Comparison of ENCODE assay signal across 8 cellular contexts in the genomic region with DNA sequence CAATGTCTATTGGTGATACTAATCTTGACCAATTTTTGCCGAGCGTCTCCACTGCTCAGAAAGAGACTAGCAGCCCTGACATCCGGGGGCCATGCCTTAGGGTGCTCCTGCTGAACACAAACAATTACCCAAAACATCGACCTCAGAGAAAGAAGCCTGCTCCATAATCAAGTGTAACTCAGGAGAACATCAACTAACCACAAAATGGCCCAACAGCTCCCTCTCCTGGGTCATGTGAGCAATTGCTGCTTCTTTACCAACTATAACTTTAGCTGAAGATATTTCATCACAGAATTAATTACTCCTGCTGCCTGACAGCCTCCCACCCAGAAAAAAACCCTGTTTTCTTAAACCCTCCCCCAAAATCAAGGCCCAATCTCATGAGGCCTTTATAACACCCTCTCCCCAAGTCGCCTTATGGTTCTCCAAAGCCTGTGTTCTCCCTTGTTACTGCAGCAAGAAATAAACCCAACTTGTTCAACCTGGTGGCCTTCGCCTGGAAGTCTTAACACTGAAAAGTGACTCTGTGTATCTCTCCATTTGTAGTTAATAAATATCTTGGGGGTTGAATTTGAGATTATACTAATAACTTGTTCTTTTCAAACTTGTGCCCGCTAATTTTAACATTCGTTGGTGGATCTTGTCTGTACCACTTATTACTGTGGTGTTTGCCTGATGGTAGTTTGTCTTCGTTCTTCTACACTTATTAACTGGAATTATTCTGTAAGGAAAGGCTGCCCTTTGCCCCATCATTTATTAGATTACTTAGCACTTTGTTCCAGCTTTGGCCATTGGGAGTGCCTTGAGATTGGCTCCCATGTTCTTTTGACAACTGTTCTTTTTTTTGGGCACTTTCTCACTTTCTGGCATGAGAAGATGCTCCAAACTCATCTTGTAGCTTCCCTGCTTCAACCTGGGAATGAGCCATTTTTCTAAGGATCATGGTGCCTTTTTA. TPM values are rescaled to one million over a fixed set of nuclear protein-coding genes. Genes with fewer than 3 reads are reported as not detected.
DNase-seq lines count a peak whose midpoint lies in the region; ATAC-seq and TF ChIP-seq lines count a peak whose summit lies in the region.

No MANE protein-coding gene starts in this region.

- no peaks in the 10 kb centered on the region for H3K9me3 ChIP-seq in BE2C

- H3K27me3 ChIP-seq in BE2C = no peaks in the 10 kb centered on the region

- TF ChIP-seq CTCF in BE2C (IDR thresholded peaks at IDR 0.05; ENCODE audit: low read depth, low read length) = peak; percentile 94

- ATAC-seq in GM21447 (IDR thresholded peaks at IDR 0.05; ENCODE audit: unreplicated experiment) (peak; percentile 70), left ventricle myocardium superior (peak; percentile 82), HG02852 (IDR thresholded peaks at IDR 0.05; ENCODE audit: unreplicated experiment) (no peak)

- DNase-seq in BE2C (peak; percentile 55), NCI-H1436 treated with DMSO at 0.1 percent for 48 hours (lab: John Stamatoyannopoulos, UW) (peak; percentile 18), T-helper 1 cell (peak in 4 of 5 donors; percentile 43 to 76 (median 52)), amniotic epithelial cell (ENCODE audit: low read depth) (peak; percentile 67), left ventricle myocardium superior (no peak), retina (peak; percentile 65)

- H3K4me1 ChIP-seq in BE2C = no peaks in the 10 kb centered on the region

- no peaks in the 10 kb centered on the region for H3K36me3 ChIP-seq in BE2C

- no peak overlapping the region for H3K4me3 ChIP-seq in BE2C (ENCODE audit: low read depth, low read length)

- intact Hi-C loops in left ventricle myocardium superior (cut with micrococcal nuclease) = no loop called here

RNA-seq across cellular contexts. Expression of a gene that starts 21.2 kb away (rescaled TPM):
- not detected for polyA plus RNA-seq in BE2C (2012; ENCODE audit: insufficient read depth, insufficient read length, low read depth)
- total RNA-seq in left ventricle myocardium superior = 36.0 TPM

RNA-seq across cellular contexts. Expression of a gene that starts 24.9 kb away (rescaled TPM):
- polyA plus RNA-seq in BE2C (2012; ENCODE audit: insufficient read depth, insufficient read length, low read depth) = 221 TPM
- 83.0 TPM for total RNA-seq in left ventricle myocardium superior

RNA-seq across cellular contexts. Expression of a gene that starts 47.6 kb away (rescaled TPM):
- polyA plus RNA-seq in BE2C (2012; ENCODE audit: insufficient read depth, insufficient read length, low read depth) = 21.8 TPM
- 3.5 TPM for total RNA-seq in left ventricle myocardium superior
